Comparison of ENCODE assay signal across 17 cellular contexts in the genomic region with DNA sequence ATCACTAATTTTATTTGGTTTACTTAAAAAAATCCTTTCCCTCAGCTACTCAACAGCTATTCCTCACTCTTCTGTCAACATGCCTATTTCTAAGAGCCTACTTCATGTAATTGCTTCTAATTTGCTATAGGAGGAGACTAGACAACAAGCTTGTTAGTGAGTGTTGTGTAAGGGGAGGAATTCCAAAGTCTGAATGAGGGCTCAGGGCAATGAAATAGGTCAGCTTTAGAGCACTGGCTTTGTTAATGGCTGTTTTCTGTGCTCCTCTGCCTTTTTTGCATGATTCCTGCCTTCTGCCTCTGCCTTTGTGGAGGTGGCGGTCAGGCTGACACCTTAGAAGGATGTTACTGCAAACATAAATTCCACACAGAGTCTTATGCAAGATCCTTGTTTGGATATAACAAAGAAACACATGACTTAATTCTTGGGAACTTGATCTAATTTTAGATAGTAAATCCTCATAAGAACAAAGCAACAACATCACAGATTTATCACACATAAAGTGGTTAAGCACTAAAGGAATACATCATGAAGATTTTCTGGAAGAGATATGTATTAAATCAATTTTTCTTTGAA. TPM values are rescaled to one million over a fixed set of nuclear protein-coding genes. Genes with fewer than 3 reads are reported as not detected.
"Had no signal": no experiment of that assay in that cellular context is flagged by ENCODE, and none has a peak within 500 bp of the region (broad histone marks: within the 10 kb centered on the region; RNA-seq: fewer than 3 reads in every experiment).

No MANE protein-coding gene starts in this region.

- H3K4me1 ChIP-seq: adrenal gland, upper lobe of right lung had no signal

- H3K27me3 ChIP-seq: upper lobe of right lung had no signal

- H3K36me3 ChIP-seq: adrenal gland, upper lobe of right lung had no signal

- H3K27ac ChIP-seq: adrenal gland, coronary artery, upper lobe of right lung had no signal

- H3K4me3 ChIP-seq: adrenal gland, coronary artery, upper lobe of right lung had no signal

- ATAC-seq: activated CD4-positive, CD25-positive, alpha-beta regulatory T cell treated with anti-CD3 and anti-CD28 coated beads, Interleukin-2, amount 50 U/mL, for 24 hours; left cardiac atrium; natural killer cell; stimulated activated naive CD8-positive, alpha-beta T cell treated with anti-CD3 and anti-CD28 coated beads, Interleukin-15, Interleukin-2, amounts not matched to agents 100 U/mL and 50 U/mL, for 24 hours; upper lobe of right lung had no signal

- DNase-seq: activated naive CD4-positive, alpha-beta T cell treated with anti-CD3 and anti-CD28 coated beads, Interleukin-2, amount 50 U/mL, for 16 hours; adrenal gland; caudate nucleus; effector CD8-positive, alpha-beta T cell; hypothalamus; left cardiac atrium; natural killer cell; stimulated activated CD4-positive, alpha-beta T cell treated with anti-CD3 and anti-CD28 coated beads, Interleukin-4, amount 100 ng/mL, for 1 hour; stimulated activated CD8-positive, alpha-beta memory T cell treated with anti-CD3 and anti-CD28 coated beads, Interleukin-4, amount 100 ng/mL, for 48 hours; stimulated activated naive CD8-positive, alpha-beta T cell treated with anti-CD3 and anti-CD28 coated beads, Interleukin-15, Interleukin-2, amounts not matched to agents 100 U/mL and 50 U/mL, for 24 hours; T-helper 2 cell; upper lobe of right lung had no signal

- H3K9me3 ChIP-seq: adrenal gland, upper lobe of right lung had no signal

RNA-seq across cellular contexts. Expression of gene PAGE1, which starts 15.0 kb away (rescaled TPM):
- total RNA-seq: adrenal gland, left cardiac atrium, lung microvascular endothelial cell, mononuclear cell, natural killer cell, osteoblast, upper lobe of right lung had no signal
- polyA plus RNA-seq: adrenal gland had no signal
